In the genomic region with DNA sequence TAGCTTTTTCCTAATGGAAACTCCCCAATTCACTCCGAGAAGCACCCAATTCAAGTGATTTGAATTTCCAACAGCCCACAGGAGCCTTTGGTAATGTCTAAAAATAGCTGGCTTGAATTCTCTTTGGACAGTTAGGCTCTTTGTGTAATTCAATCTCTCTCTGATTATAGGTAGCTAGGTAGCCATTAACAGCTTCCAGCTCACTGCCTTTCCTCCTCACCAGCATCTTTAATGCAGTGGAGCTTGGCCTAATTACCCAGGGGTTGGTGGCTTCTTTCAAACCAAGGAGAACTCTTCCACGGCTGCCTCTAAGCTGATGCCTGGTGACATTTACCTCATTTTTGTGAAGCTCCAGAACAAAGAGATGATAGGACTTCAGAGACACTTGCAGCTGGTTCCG, we compare ENCODE assay signal across 22 cellular contexts.
"Had no signal": no experiment of that assay in that cellular context is flagged by ENCODE, and none has a peak within 500 bp of the region (broad histone marks: within the 10 kb centered on the region; RNA-seq: fewer than 3 reads in every experiment).

No MANE protein-coding gene starts in this region.

- H3K27ac ChIP-seq: adrenal gland, PC-9 had no signal

- H2AFZ ChIP-seq: PC-9 had no signal

- H3K9me3 ChIP-seq: adrenal gland had no signal

- H3K4me3 ChIP-seq: adrenal gland, K562, PC-9 had no signal

- DNase-seq: activated CD4-positive, alpha-beta T cell treated with anti-CD3 and anti-CD28 coated beads for 48 hours; activated CD4-positive, alpha-beta T cell treated with anti-CD3 and anti-CD28 coated beads, Interleukin-2, amount 50 U/mL, for 4 hours; activated CD4-positive, CD25-positive, alpha-beta regulatory T cell treated with anti-CD3 and anti-CD28 coated beads, Interleukin-2, amount 50 U/mL, for 72 hours; activated CD8-positive, alpha-beta memory T cell treated with anti-CD3 and anti-CD28 coated beads, Interleukin-2, amount 50 U/mL, for 48 hours; activated CD8-positive, alpha-beta T cell treated with anti-CD3 and anti-CD28 coated beads, Interleukin-2, amount 10 ng/mL, durations not matched to agents 7 days and 5 days; activated naive CD4-positive, alpha-beta T cell treated with anti-CD3 and anti-CD28 coated beads, Interleukin-2, amount 50 U/mL, for 16 hours; activated naive CD8-positive, alpha-beta T cell treated with anti-CD3 and anti-CD28 coated beads, Interleukin-2, amount 10 ng/mL, durations not matched to agents 7 days and 5 days; activated T-cell treated with anti-CD3 and anti-CD28 coated beads, Interleukin-2, amount 50 U/mL, for 1 hour; adrenal gland; anterior cingulate cortex; cerebellar nuclear complex; Karpas-422; MM.1S; NCI-H1105; NCI-H146; NCI-H2029; NCI-H2107; NCI-H446; NCI-H524; PC-9; SHP77 treated with DMSO at 0.1 percent for 48 hours had no signal

- H3K4me2 ChIP-seq: PC-9 had no signal

- ATAC-seq: activated CD8-positive, alpha-beta T cell treated with anti-CD3 and anti-CD28 coated beads, Interleukin-2, amount 10 ng/mL, durations not matched to agents 7 days and 5 days; K562 had no signal

- H3K36me3 ChIP-seq: adrenal gland had no signal

- H3K27me3 ChIP-seq: adrenal gland had no signal

- H3K4me1 ChIP-seq: adrenal gland had no signal
